ENCODE assay signal across 1 cellular context in the genomic region with DNA sequence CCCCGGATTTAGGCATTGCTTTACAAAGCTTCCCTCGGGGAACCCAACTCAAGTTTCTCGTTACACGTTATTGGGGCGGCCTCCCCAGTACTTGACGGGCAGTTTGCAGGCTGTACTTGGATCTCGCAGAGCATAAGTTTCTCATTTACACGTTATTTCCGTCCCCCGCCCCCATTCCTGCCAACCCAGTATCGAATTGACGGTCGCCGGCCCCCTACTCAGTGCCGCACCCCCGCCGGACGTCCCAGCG.
TF ChIP-seq lines count a peak whose summit lies in the region.

No MANE protein-coding gene starts in this region.

TF ChIP-seq in H1, 55 proteins besides CTCF, POLR2A, EP300 and RAD21:
- TF ChIP-seq RXRA (IDR thresholded peaks at IDR 0.05; ENCODE audit: insufficient read depth, low read depth, low read length): no peak
- TF ChIP-seq BACH1 (IDR thresholded peaks at IDR 0.05; ENCODE audit: low read length): no peak
- TF ChIP-seq SIN3A (conservative IDR thresholded peaks at IDR 0.05 in 1 of 2, IDR thresholded peaks at IDR 0.05 in 1 of 2; ENCODE audit: low read depth in 1 of 2, low read length in 2 of 2): peak in 1 of 2 experiments; percentile 41; a peak in 1 of 4 replicates
- peak; percentile 46 for TF ChIP-seq ASH2L (IDR thresholded peaks at IDR 0.05; ENCODE audit: low read length)
TF ChIP-seq in H1: peak in this region for 2.
